ENCODE assay signal across 16 cellular contexts in the genomic region with DNA sequence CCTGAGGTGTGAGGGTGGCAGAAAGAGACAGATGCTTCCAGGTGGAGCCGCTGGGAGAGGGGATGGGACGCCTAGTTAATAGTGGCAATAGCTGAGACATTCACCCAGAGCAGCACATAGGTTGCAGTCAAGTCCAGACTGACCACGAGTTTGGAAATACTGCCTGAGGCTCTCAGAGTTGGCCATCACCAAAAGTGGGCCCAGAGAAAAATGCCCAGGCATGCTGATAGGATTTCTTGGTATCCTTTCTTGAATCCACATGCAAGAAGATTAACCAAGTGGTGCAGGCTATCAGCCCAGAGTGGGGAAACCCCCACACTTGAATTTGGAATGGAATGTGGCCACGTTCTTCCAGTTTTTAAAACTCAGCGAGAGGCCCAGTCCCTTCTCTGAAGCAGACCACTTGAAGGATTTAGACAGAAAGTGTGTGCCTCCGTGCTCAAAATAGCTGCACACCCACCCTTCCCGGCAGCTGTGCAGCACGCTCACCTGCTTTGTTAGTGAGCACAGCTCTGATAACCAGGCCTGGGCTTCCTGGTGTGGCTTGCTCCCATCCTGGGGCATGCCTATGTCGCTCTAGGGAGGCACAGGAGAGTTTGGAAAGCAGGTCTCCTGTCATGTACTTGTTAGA. TPM values are rescaled to one million over a fixed set of nuclear protein-coding genes. Genes with fewer than 3 reads are reported as not detected.
DNase-seq lines count a peak whose midpoint lies in the region; ATAC-seq and TF ChIP-seq lines count a peak whose summit lies in the region.
"Had no signal": no experiment of that assay in that cellular context is flagged by ENCODE, and none has a peak within 500 bp of the region (broad histone marks: within the 10 kb centered on the region; RNA-seq: fewer than 3 reads in every experiment).

No MANE protein-coding gene starts in this region.

- no peak overlapping the region for H3K56ac ChIP-seq in H9 (ENCODE audit: insufficient read length, low read depth, low read length)

- H2AFZ ChIP-seq in H9 (ENCODE audit: low read length) = no peak overlapping the region

- no peak overlapping the region for H3K4me3 ChIP-seq in CD4-positive, CD25-positive, alpha-beta regulatory T cell (ENCODE audit: low read depth, low read length)
- H3K4me3 ChIP-seq: mucosa of descending colon, tibial nerve had no signal

- peaks cover 52% of the 10 kb centered on the region for H3K36me3 ChIP-seq in CD4-positive, CD25-positive, alpha-beta regulatory T cell (ENCODE audit: control insufficient read depth, insufficient read depth, low read length)

- H3K23me2 ChIP-seq in H9 (ENCODE audit: insufficient read length, low read depth, low read length, poor library complexity, severe bottlenecking) = no peaks in the 10 kb centered on the region

- no peak overlapping the region for H3K4ac ChIP-seq in H9 (ENCODE audit: low read depth, low read length)

- no peak overlapping the region for H3T11ph ChIP-seq in H9 (ENCODE audit: low read length)

- H3K18ac ChIP-seq in H9 (ENCODE audit: insufficient read length, low read depth, low read length) = no peak overlapping the region

- no peak overlapping the region for H2BK5ac ChIP-seq in H9 (ENCODE audit: insufficient read length, low read length)

- no CpG with 5 or more reads among the region's 9 CpGs for WGBS in H9 (ENCODE audit: extremely low coverage, insufficient read length, low lambda C conversion rate)

- peaks cover 15% of the 10 kb centered on the region for H3K36me3 Mint-ChIP-seq in CD4-positive, CD25-positive, alpha-beta regulatory T cell
- H3K36me3 Mint-ChIP-seq in H9 (ENCODE audit: insufficient read depth in 1 of 3, low read depth in 3 of 3) = peaks cover 12 to 57% (median 36%) of the 10 kb centered on the region in 3 experiments; a peak in 6 of 7 replicates
- H3K36me3 Mint-ChIP-seq in chondrocyte (ENCODE audit: low read depth) = peaks cover 50% of the 10 kb centered on the region
- peaks cover 44% of the 10 kb centered on the region for H3K36me3 Mint-ChIP-seq in nephron (ENCODE audit: low read depth)

- H2BK12ac ChIP-seq in H9 (ENCODE audit: insufficient read length, low read depth, low read length) = no peak overlapping the region

- H4K20me1 ChIP-seq in H9 (ENCODE audit: control insufficient read depth, insufficient read depth, insufficient read length) = no peaks in the 10 kb centered on the region

- no peak overlapping the region for H3K23ac ChIP-seq in H9 (ENCODE audit: insufficient read length, low read depth, low read length)

- H4K5ac ChIP-seq in H9 (ENCODE audit: insufficient read length, low read depth, low read length) = no peak overlapping the region

- H3K27ac Mint-ChIP-seq in CD4-positive, CD25-positive, alpha-beta regulatory T cell = peak overlapping the region; percentile 48 to 85 (median 85)
- peak overlapping the region in 2 of 3 experiments; percentile 13 to 73; a peak in 3 of 7 replicates for H3K27ac Mint-ChIP-seq in H9
- H3K27ac Mint-ChIP-seq in chondrocyte (ENCODE audit: unreplicated experiment) = no peak overlapping the region
- H3K27ac Mint-ChIP-seq in nephron = peak overlapping the region in 2 of 3 experiments; percentile 27 to 49

- no peaks in the 10 kb centered on the region for H3K27me3 Mint-ChIP-seq in CD4-positive, CD25-positive, alpha-beta regulatory T cell
- H3K27me3 Mint-ChIP-seq in H9 (ENCODE audit: low read depth) (no peaks in the 10 kb centered on the region), chondrocyte (ENCODE audit: low read depth) (no peaks in the 10 kb centered on the region), nephron (ENCODE audit: low read depth) (no peaks in the 10 kb centered on the region)
- H3K27me3 Mint-ChIP-seq: activated CD4-positive, alpha-beta T cell treated with anti-CD3 and anti-CD28 coated beads for 36 hours; brain had no signal

- H3K9me3 Mint-ChIP-seq in CD4-positive, CD25-positive, alpha-beta regulatory T cell = peaks cover 0 to 2% (median 0%) of the 10 kb centered on the region in 7 donors
- no peaks in the 10 kb centered on the region for H3K9me3 Mint-ChIP-seq in H9
- no peaks in the 10 kb centered on the region for H3K9me3 Mint-ChIP-seq in chondrocyte (ENCODE audit: low read depth)
- H3K9me3 Mint-ChIP-seq in nephron = no peaks in the 10 kb centered on the region
- H3K9me3 Mint-ChIP-seq: brain had no signal

- H3K27ac ChIP-seq in CD4-positive, CD25-positive, alpha-beta regulatory T cell (ENCODE audit: insufficient read depth, low read length, poor library complexity, severe bottlenecking) = no peak overlapping the region
- H3K27ac ChIP-seq in H9 (ENCODE audit: insufficient read length, low read depth, low read length) = no peak overlapping the region

- no peak for DNase-seq in CD4-positive, CD25-positive, alpha-beta regulatory T cell
- no peak for DNase-seq in H9
- peak; percentile 36 for DNase-seq in chondrocyte (ENCODE audit: low spot score)
- no peak for DNase-seq in NCI-H1105 treated with DMSO at 0.1 percent for 48 hours (lab: John Stamatoyannopoulos, UW)
- no peak for DNase-seq in middle frontal gyrus (ENCODE audit: extremely low spot score, low spot score)
- DNase-seq in T-helper 2 cell = no peak
- DNase-seq: activated CD4-positive, alpha-beta T cell treated with anti-CD3 and anti-CD28 coated beads for 36 hours; GDM1; islet precursor cell; mucosa of descending colon; NCI-H2107; NCI-H748 treated with DMSO at 0.1 percent for 48 hours; RPMI8226 had no signal

- no peak overlapping the region for H2BK20ac ChIP-seq in H9 (ENCODE audit: low read depth, low read length, poor library complexity, severe bottlenecking)

- H3K79me1 ChIP-seq in H9 (ENCODE audit: insufficient read depth, low read depth, low read length, poor library complexity, severe bottlenecking) = no peaks in the 10 kb centered on the region

- no peaks in the 10 kb centered on the region for H3K9me3 ChIP-seq in CD4-positive, CD25-positive, alpha-beta regulatory T cell (ENCODE audit: control insufficient read depth in 2 of 2, low read length in 2 of 2)
- no peaks in the 10 kb centered on the region for H3K9me3 ChIP-seq in H9 (ENCODE audit: control insufficient read depth, low read depth, low read length)
- H3K9me3 ChIP-seq: mucosa of descending colon, tibial nerve had no signal

- ATAC-seq in CD4-positive, CD25-positive, alpha-beta regulatory T cell (ENCODE audit: low read depth in 2 of 2) = no peak
- ATAC-seq: activated CD4-positive, alpha-beta T cell treated with anti-CD3 and anti-CD28 coated beads for 36 hours; mucosa of descending colon had no signal

- H3K4me1 ChIP-seq in CD4-positive, CD25-positive, alpha-beta regulatory T cell (ENCODE audit: control insufficient read depth, insufficient read depth, low read length, poor library complexity, severe bottlenecking) = peaks cover 25% of the 10 kb centered on the region
- H3K4me1 ChIP-seq in H9 (ENCODE audit: insufficient read depth, low read length) = no peaks in the 10 kb centered on the region

- H4K8ac ChIP-seq in H9 (replicated peaks; ENCODE audit: insufficient read length, low read depth, low read length) = no peak overlapping the region

- no peak overlapping the region for H3K4me2 ChIP-seq in H9 (ENCODE audit: insufficient read depth, insufficient read length, low read length)

- H3K4me1 Mint-ChIP-seq in CD4-positive, CD25-positive, alpha-beta regulatory T cell = peaks cover 5 to 65% (median 20%) of the 10 kb centered on the region in 4 donors
- H3K4me1 Mint-ChIP-seq in H9 (peaks cover 2 to 16% of the 10 kb centered on the region in 2 experiments; a peak in 2 of 4 replicates), chondrocyte (ENCODE audit: low read depth) (no peaks in the 10 kb centered on the region), nephron (peaks cover 5% of the 10 kb centered on the region)
- H3K4me1 Mint-ChIP-seq: brain had no signal

- H3K14ac ChIP-seq in H9 (ENCODE audit: insufficient read depth, low read length) = no peak overlapping the region

- no peak overlapping the region for H2BK120ac ChIP-seq in H9 (ENCODE audit: low read depth, low read length, poor library complexity, severe bottlenecking)

- H2BK15ac ChIP-seq in H9 (ENCODE audit: low read depth, low read length) = no peak overlapping the region

- no peaks in the 10 kb centered on the region for H3K27me3 ChIP-seq in CD4-positive, CD25-positive, alpha-beta regulatory T cell (ENCODE audit: control insufficient read depth, insufficient read depth, low read length)
- H3K27me3 ChIP-seq in H9 (ENCODE audit: insufficient read depth, low read length) = no peaks in the 10 kb centered on the region
- H3K27me3 ChIP-seq: tibial nerve had no signal

- no peak overlapping the region for H3K9ac ChIP-seq in H9 (ENCODE audit: extremely low read depth, insufficient read length, low read length)

- TF ChIP-seq CTCF in H9 (conservative IDR thresholded peaks at IDR 0.05) = no peak
- no peak for TF ChIP-seq CTCF in chondrocyte (IDR thresholded peaks at IDR 0.05)
- TF ChIP-seq CTCF in nephron (IDR thresholded peaks at IDR 0.05; ENCODE audit: unreplicated experiment in 3 of 3) = no peak

- no peak overlapping the region for H4K91ac ChIP-seq in H9 (ENCODE audit: insufficient read length, low read depth, low read length)

- H3K79me2 ChIP-seq in H9 (ENCODE audit: insufficient read depth, low read length) = no peaks in the 10 kb centered on the region

- H3K4me3 Mint-ChIP-seq in CD4-positive, CD25-positive, alpha-beta regulatory T cell = peak overlapping the region in 1 of 4 donors; percentile 29
- H3K4me3 Mint-ChIP-seq in H9 (no peak overlapping the region), chondrocyte (ENCODE audit: unreplicated experiment) (no peak overlapping the region), nephron (no peak overlapping the region)
- H3K4me3 Mint-ChIP-seq: activated CD4-positive, alpha-beta T cell treated with anti-CD3 and anti-CD28 coated beads for 36 hours; brain had no signal

- no peak overlapping the region for H2AK5ac ChIP-seq in H9 (ENCODE audit: insufficient read length, low read length)

RNA-seq across cellular contexts. Expression of gene PLD6, which starts 35.7 kb away (rescaled TPM):
- total RNA-seq in CD4-positive, CD25-positive, alpha-beta regulatory T cell = 9.4 TPM
- 10 to 100 TPM in 3 of 4 donors, 1 to 10 TPM in 1; 8.9 to 19.3 (median 16.0) TPM for polyA plus RNA-seq in CD4-positive, CD25-positive, alpha-beta regulatory T cell
- total RNA-seq in H9 (2021) (0.09 TPM in 1 of 2 replicates, not detected in the other), chondrocyte (0.55 to 0.68 TPM (median 0.64 TPM) in 3 replicates)
